Comparison of ENCODE assay signal across 23 cellular contexts in genomic region chr10:103501186-103501585, GRCh38. TPM values are rescaled to one million over a fixed set of nuclear protein-coding genes. Genes with fewer than 3 reads are reported as not detected.
DNase-seq lines count a peak whose midpoint lies in the region; ATAC-seq, FAIRE-seq and TF ChIP-seq lines count a peak whose summit lies in the region.
"Had no signal": no experiment of that assay in that cellular context is flagged by ENCODE, and none has a peak within 500 bp of the region (broad histone marks: within the 10 kb centered on the region; RNA-seq: fewer than 3 reads in every experiment).

No MANE protein-coding gene starts in this region.

- H3K36me3 ChIP-seq in upper lobe of right lung, result no peaks in the 10 kb centered on the region

- H3K4me3 Mint-ChIP-seq in activated CD4-positive, alpha-beta T cell treated with anti-CD3 and anti-CD28 coated beads, Interleukin-2, amount 10 ng/mL, durations not matched to agents 24 days and 14 days, result peak overlapping the region; percentile 21
- no peak overlapping the region for H3K4me3 Mint-ChIP-seq in T-helper 17 cell
- H3K4me3 Mint-ChIP-seq: B cell; CD4-positive, CD25-positive, alpha-beta regulatory T cell had no signal

- no peak overlapping the region for H3K4me3 ChIP-seq in upper lobe of right lung

- peak overlapping the region; percentile 31 for H3K27ac Mint-ChIP-seq in activated CD4-positive, alpha-beta T cell treated with anti-CD3 and anti-CD28 coated beads, Interleukin-2, amount 10 ng/mL, durations not matched to agents 24 days and 14 days
- peak overlapping the region; percentile 71 for H3K27ac Mint-ChIP-seq in T-helper 17 cell
- H3K27ac Mint-ChIP-seq: B cell; CD4-positive, CD25-positive, alpha-beta regulatory T cell had no signal

- H3K36me3 Mint-ChIP-seq in activated CD4-positive, alpha-beta T cell treated with anti-CD3 and anti-CD28 coated beads, Interleukin-2, amount 10 ng/mL, durations not matched to agents 24 days and 14 days (ENCODE audit: low read depth), result peaks cover 3% of the 10 kb centered on the region
- H3K36me3 Mint-ChIP-seq in T-helper 17 cell (ENCODE audit: low read depth), result peaks cover 4% of the 10 kb centered on the region
- H3K36me3 Mint-ChIP-seq: CD4-positive, CD25-positive, alpha-beta regulatory T cell had no signal

- peaks cover 64% of the 10 kb centered on the region for H3K27me3 Mint-ChIP-seq in activated CD4-positive, alpha-beta T cell treated with anti-CD3 and anti-CD28 coated beads, Interleukin-2, amount 10 ng/mL, durations not matched to agents 24 days and 14 days
- peaks cover 46% of the 10 kb centered on the region for H3K27me3 Mint-ChIP-seq in T-helper 17 cell

- ATAC-seq in T-helper 17 cell (no peak), upper lobe of right lung (no peak), GM18517 (IDR thresholded peaks at IDR 0.05; ENCODE audit: unreplicated experiment) (no peak)
- ATAC-seq: Right ventricle myocardium inferior had no signal

- H3K9me3 ChIP-seq in T-helper 17 cell (ENCODE audit: control insufficient read depth, low read length, poor library complexity, severe bottlenecking) (no peaks in the 10 kb centered on the region), upper lobe of right lung (no peaks in the 10 kb centered on the region)

- no peak for FAIRE-seq in GM19239 (lab: Jason Lieb, UNC)
- FAIRE-seq: H1, RCC 7860 had no signal

- DNase-seq in activated CD4-positive, alpha-beta T cell treated with anti-CD3 and anti-CD28 coated beads, Interleukin-2, amount 10 ng/mL, durations not matched to agents 24 days and 14 days, result no peak
- no peak for DNase-seq in activated CD4-positive, alpha-beta T cell treated with anti-CD3 and anti-CD28 coated beads, Interleukin-2, amount 50 U/mL, for 1 hour
- DNase-seq in T-helper 17 cell (no peak), islet precursor cell (peak; percentile 41), upper lobe of right lung (peak; percentile 10), SKM-1 treated with dmso at 0.1 percent for 144 hours (lab: John Stamatoyannopoulos, UW; ENCODE audit: unreplicated experiment) (no peak), GM19239 (ENCODE audit: insufficient read length, low spot score) (no peak)
- DNase-seq: CD4-positive, CD25-positive, alpha-beta regulatory T cell; COR-L47; GDM1; KBM-7; MV-4-11; NCI-H187; NCI-H2107; NCI-H510A; NCI-H748 treated with DMSO at 0.1 percent for 48 hours; NK-92 treated with Interleukin-12 subunit alpha and Interleukin-12 subunit beta, amount 100 ng/mL, for 24 hours had no signal

- no peaks in the 10 kb centered on the region for H3K27me3 ChIP-seq in upper lobe of right lung

- H3K27ac ChIP-seq in upper lobe of right lung, result no peak overlapping the region
- H3K27ac ChIP-seq: 22Rv1 had no signal

- H3K4me1 Mint-ChIP-seq in activated CD4-positive, alpha-beta T cell treated with anti-CD3 and anti-CD28 coated beads, Interleukin-2, amount 10 ng/mL, durations not matched to agents 24 days and 14 days, result peaks cover 30% of the 10 kb centered on the region
- H3K4me1 Mint-ChIP-seq in T-helper 17 cell, result peaks cover 18% of the 10 kb centered on the region
- H3K4me1 Mint-ChIP-seq: B cell had no signal

- H3K4me1 ChIP-seq in upper lobe of right lung, result no peaks in the 10 kb centered on the region

- no peak for TF ChIP-seq CTCF in upper lobe of right lung (IDR thresholded peaks at IDR 0.05)

- H3K9me3 Mint-ChIP-seq in activated CD4-positive, alpha-beta T cell treated with anti-CD3 and anti-CD28 coated beads, Interleukin-2, amount 10 ng/mL, durations not matched to agents 24 days and 14 days, result no peaks in the 10 kb centered on the region

- intact Hi-C loops in activated CD4-positive, alpha-beta T cell treated with anti-CD3 and anti-CD28 coated beads, Interleukin-2, amount 10 ng/mL, durations not matched to agents 24 days and 14 days (cut with micrococcal nuclease), result loop anchor here (5.0 kb wide), 1 partner anchor 186 kb away; no protein-coding TSS in a partner anchor
- intact Hi-C loops in upper lobe of right lung (cut with DNase I), result no loop called here

RNA-seq across cellular contexts. Expression of gene NEURL1, which starts 7.7 kb away (rescaled TPM):
- total RNA-seq in activated CD4-positive, alpha-beta T cell treated with anti-CD3 and anti-CD28 coated beads, Interleukin-2, amount 10 ng/mL, durations not matched to agents 24 days and 14 days, result 2.8 and 3.1 TPM in 2 replicates
- total RNA-seq in T-helper 17 cell (1 to 10 TPM in 1 of 2 donors, under 1 TPM in 1; 0.50 to 1.1 TPM), upper lobe of right lung (0.64 TPM)

RNA-seq across cellular contexts. Expression of gene CALHM3, which starts 22.1 kb away (rescaled TPM):
- total RNA-seq in activated CD4-positive, alpha-beta T cell treated with anti-CD3 and anti-CD28 coated beads, Interleukin-2, amount 10 ng/mL, durations not matched to agents 24 days and 14 days, result not detected in 2 replicates
- total RNA-seq in T-helper 17 cell, result not detected
- not detected for total RNA-seq in upper lobe of right lung
- total RNA-seq: B cell; CD4-positive, CD25-positive, alpha-beta regulatory T cell; Right ventricle myocardium inferior had no signal

RNA-seq across cellular contexts. Expression of gene CALHM1, which starts 42.5 kb away (rescaled TPM):
- not detected in 2 replicates for total RNA-seq in activated CD4-positive, alpha-beta T cell treated with anti-CD3 and anti-CD28 coated beads, Interleukin-2, amount 10 ng/mL, durations not matched to agents 24 days and 14 days
- not detected for total RNA-seq in T-helper 17 cell
- not detected for total RNA-seq in upper lobe of right lung
- total RNA-seq: CD4-positive, CD25-positive, alpha-beta regulatory T cell; Right ventricle myocardium inferior had no signal

RNA-seq across cellular contexts. Expression of gene CALHM2, which starts 49.0 kb away (rescaled TPM):
- total RNA-seq in activated CD4-positive, alpha-beta T cell treated with anti-CD3 and anti-CD28 coated beads, Interleukin-2, amount 10 ng/mL, durations not matched to agents 24 days and 14 days, result 14.0 and 17.5 TPM in 2 replicates
- 10 to 100 TPM; 15.5 to 23.6 TPM for total RNA-seq in T-helper 17 cell
- 29.4 TPM for total RNA-seq in upper lobe of right lung

Comparison
In these comparisons a context has a peak if more than half of its experiments do, and no peak if none do; other contexts are left out.
1. DNase-seq: peak in islet precursor cell (single experiment) and upper lobe of right lung (single experiment); none in activated CD4-positive, alpha-beta T cell treated with anti-CD3 and anti-CD28 coated beads, Interleukin-2, amount 10 ng/mL, durations not matched to agents 24 days and 14 days (single experiment), activated CD4-positive, alpha-beta T cell treated with anti-CD3 and anti-CD28 coated beads, Interleukin-2, amount 50 U/mL, for 1 hour (single experiment), T-helper 17 cell (0 of 3), SKM-1 treated with dmso at 0.1 percent for 144 hours (single experiment) and GM19239 (single experiment).